Comparison of ENCODE assay signal across 9 cellular contexts in the genomic region with DNA sequence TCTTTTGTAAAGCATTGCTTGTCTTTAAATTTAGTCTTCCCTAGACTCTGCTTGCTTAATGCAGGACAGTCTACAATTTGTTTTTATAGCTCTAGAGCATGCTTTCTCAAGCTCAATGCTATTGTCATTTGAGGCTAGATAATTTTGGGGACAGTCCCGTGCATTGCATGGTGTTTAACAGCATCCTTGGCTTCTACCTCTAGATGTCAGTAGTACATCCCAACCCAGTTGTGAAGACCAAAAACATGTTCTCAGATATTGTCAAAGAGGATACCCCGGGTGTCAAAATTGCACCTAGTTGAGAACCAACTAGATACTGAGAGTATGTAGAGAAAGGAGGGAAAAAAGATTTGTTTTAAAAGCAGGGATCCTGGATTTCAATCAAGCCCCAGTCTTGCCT.
DNase-seq lines count a peak whose midpoint lies in the region; ATAC-seq, FAIRE-seq and TF ChIP-seq lines count a peak whose summit lies in the region.
"Had no signal": no experiment of that assay in that cellular context is flagged by ENCODE, and none has a peak within 500 bp of the region (broad histone marks: within the 10 kb centered on the region; RNA-seq: fewer than 3 reads in every experiment).

No MANE protein-coding gene starts in this region.

- peaks cover 0 to 1% (median 0%) of the 10 kb centered on the region in 3 donors for H3K9me3 ChIP-seq in gastroesophageal sphincter

- no peaks in the 10 kb centered on the region for H3K4me1 ChIP-seq in gastroesophageal sphincter

- no peaks in the 10 kb centered on the region for H3K36me3 ChIP-seq in brain microvascular endothelial cell (replicated peaks)
- no peaks in the 10 kb centered on the region for H3K36me3 ChIP-seq in gastroesophageal sphincter

- no peak for DNase-seq in GM18507 (ENCODE audit: extremely low spot score, insufficient read length, low read depth)
- DNase-seq in HuH-7 (ENCODE audit: low spot score) = peak; percentile 6
- no peak for DNase-seq in brain microvascular endothelial cell
- no peak for DNase-seq in sciatic nerve (ENCODE audit: low spot score)
- no peak for DNase-seq in posterior vena cava (ENCODE audit: low spot score)
- DNase-seq: activated naive CD8-positive, alpha-beta T cell treated with anti-CD3 and anti-CD28 coated beads for 36 hours; NCI-H2029 treated with DMSO at 0.1 percent for 48 hours had no signal

- H3K4me3 ChIP-seq in brain microvascular endothelial cell (ENCODE audit: low read depth, low read length) (no peak overlapping the region), gastroesophageal sphincter (no peak overlapping the region)

- H3K27ac ChIP-seq in brain microvascular endothelial cell = no peak overlapping the region
- no peak overlapping the region for H3K27ac ChIP-seq in gastroesophageal sphincter

- TF ChIP-seq CTCF in brain microvascular endothelial cell (IDR thresholded peaks at IDR 0.05; ENCODE audit: low read depth, low read length, missing control alignments) = peak; percentile 41
- TF ChIP-seq CTCF in gastroesophageal sphincter (IDR thresholded peaks at IDR 0.05) = peak in 1 of 4 experiments; percentile 10

- H3K27me3 ChIP-seq in brain microvascular endothelial cell (replicated peaks) (no peaks in the 10 kb centered on the region), gastroesophageal sphincter (peaks cover 12% of the 10 kb centered on the region)

- in situ Hi-C loops in brain microvascular endothelial cell (cut with HindIII; ENCODE audit: low pct_ligation_motif_present, low sequenced_read_pairs) = no loop called here

- TF ChIP-seq POLR2A in gastroesophageal sphincter (IDR thresholded peaks at IDR 0.05) = no peak

- peak; percentile 59 for FAIRE-seq in GM18507 (lab: Jason Lieb, UNC)

- no peak for TF ChIP-seq EP300 in gastroesophageal sphincter (IDR thresholded peaks at IDR 0.05)

- 45 to 52% methylated on average over 2 of the region's 2 CpGs for WGBS in gastroesophageal sphincter (ENCODE audit: low coverage in 1 of 2), 2 donors

- intact Hi-C loops in sciatic nerve (cut with DNase I) (no loop called here), posterior vena cava (cut with DNase I) (no loop called here)

- ATAC-seq in sciatic nerve (peak; percentile 59), HG02571 (IDR thresholded peaks at IDR 0.05; ENCODE audit: unreplicated experiment) (no peak), gastroesophageal sphincter (no peak)
